6 cellular contexts compared by ENCODE assay signal in the genomic region with DNA sequence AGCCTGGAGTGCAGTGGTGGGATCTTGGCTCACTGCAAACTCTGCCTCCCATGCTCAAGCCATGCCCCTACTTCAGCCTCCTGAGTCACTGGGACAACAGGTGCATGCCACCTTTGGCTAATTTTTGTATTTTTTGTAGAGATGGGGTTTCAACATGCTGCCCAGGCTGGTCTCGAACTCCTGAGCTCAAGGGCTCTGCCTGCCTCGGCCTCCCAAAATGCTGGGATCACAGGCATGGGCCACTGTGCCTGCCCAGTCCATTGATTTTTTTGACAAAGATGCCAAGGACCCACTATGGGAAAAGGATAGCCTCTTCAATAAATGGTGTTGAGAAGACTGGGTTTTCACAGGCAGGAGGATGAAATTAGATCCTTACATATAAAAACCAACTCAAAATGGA.
"Had no signal": no experiment of that assay in that cellular context is flagged by ENCODE, and none has a peak within 500 bp of the region (broad histone marks: within the 10 kb centered on the region; RNA-seq: fewer than 3 reads in every experiment).

No MANE protein-coding gene starts in this region.

- H3K9me3 Mint-ChIP-seq: GM23338 had no signal

- H3K27ac ChIP-seq: HL-60 had no signal

- H3K4me3 ChIP-seq: GM23338 had no signal

- ATAC-seq: GM23338, HepG2 had no signal

- H3K36me3 Mint-ChIP-seq: IgD-negative memory B cell had no signal

- DNase-seq: H9, HCEC 1CT had no signal

- H3K4me3 Mint-ChIP-seq: GM23338, H9, IgD-negative memory B cell had no signal

- H3K27ac Mint-ChIP-seq: GM23338, H9, IgD-negative memory B cell had no signal
